8 cellular contexts compared by ENCODE assay signal in the genomic region with DNA sequence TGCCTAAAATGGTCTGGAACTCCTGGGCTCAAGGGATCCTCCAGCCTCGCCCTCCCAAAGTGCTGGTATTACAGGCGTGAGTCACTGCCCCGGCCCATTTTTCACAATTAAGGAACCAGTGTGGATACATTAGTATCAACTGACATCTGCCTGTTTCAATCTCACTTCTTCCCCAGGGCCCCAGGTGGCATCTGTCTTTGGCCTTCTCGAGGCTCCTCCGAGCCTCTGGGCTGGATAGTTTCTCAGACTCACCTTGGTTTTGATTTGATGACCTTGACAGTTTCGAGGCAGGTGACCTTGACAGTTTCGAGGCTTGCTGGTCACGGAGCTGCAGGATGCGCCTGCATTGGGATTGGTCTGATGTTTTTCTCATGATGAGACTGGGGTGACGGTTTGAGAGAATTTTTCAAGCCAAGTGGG. TPM values are rescaled to one million over a fixed set of nuclear protein-coding genes. Genes with fewer than 3 reads are reported as not detected.
DNase-seq lines count a peak whose midpoint lies in the region; ATAC-seq and TF ChIP-seq lines count a peak whose summit lies in the region.

No MANE protein-coding gene starts in this region.

- no peaks in the 10 kb centered on the region for H3K36me3 Mint-ChIP-seq in activated CD4-positive, alpha-beta T cell treated with anti-CD3 and anti-CD28 coated beads, Interleukin-2, amount 10 ng/mL, durations not matched to agents 24 days and 14 days (ENCODE audit: low read depth)
- no peaks in the 10 kb centered on the region for H3K36me3 Mint-ChIP-seq in activated CD4-positive, alpha-beta T cell treated with anti-CD3 and anti-CD28 coated beads for 36 hours (ENCODE audit: low read depth)
- no peaks in the 10 kb centered on the region for H3K36me3 Mint-ChIP-seq in stimulated activated memory B cell treated with anti-CD40 and anti-IgM and Interleukin-4, amounts not matched to agents 10 μg/mL and 1 μg/mL and 100 μg/mL, for 72 hours

- no peak overlapping the region for H3K27ac Mint-ChIP-seq in activated CD4-positive, alpha-beta T cell treated with anti-CD3 and anti-CD28 coated beads, Interleukin-2, amount 10 ng/mL, durations not matched to agents 24 days and 14 days
- H3K27ac Mint-ChIP-seq in activated CD4-positive, alpha-beta T cell treated with anti-CD3 and anti-CD28 coated beads for 36 hours, result no peak overlapping the region
- H3K27ac Mint-ChIP-seq in stimulated activated memory B cell treated with anti-CD40 and anti-IgM and Interleukin-4, amounts not matched to agents 10 μg/mL and 1 μg/mL and 100 μg/mL, for 72 hours, result peak overlapping the region; percentile 50

- peak overlapping the region; percentile 66 for H3K4me3 Mint-ChIP-seq in activated CD4-positive, alpha-beta T cell treated with anti-CD3 and anti-CD28 coated beads, Interleukin-2, amount 10 ng/mL, durations not matched to agents 24 days and 14 days
- H3K4me3 Mint-ChIP-seq in activated CD4-positive, alpha-beta T cell treated with anti-CD3 and anti-CD28 coated beads for 36 hours, result no peak overlapping the region
- peak overlapping the region; percentile 46 for H3K4me3 Mint-ChIP-seq in stimulated activated memory B cell treated with anti-CD40 and anti-IgM and Interleukin-4, amounts not matched to agents 10 μg/mL and 1 μg/mL and 100 μg/mL, for 72 hours

- intact Hi-C loops in activated CD4-positive, alpha-beta T cell treated with anti-CD3 and anti-CD28 coated beads, Interleukin-2, amount 10 ng/mL, durations not matched to agents 24 days and 14 days (cut with micrococcal nuclease), result no loop called here
- intact Hi-C loops in activated CD4-positive, alpha-beta T cell treated with anti-CD3 and anti-CD28 coated beads for 36 hours (cut with DNase I, micrococcal nuclease), result no loop called here
- intact Hi-C loops in breast epithelium (cut with DNase I; ENCODE audit: low total_unique reads), result no loop called here

- no peak for TF ChIP-seq POLR2A in breast epithelium (IDR thresholded peaks at IDR 0.05)

- H3K27me3 Mint-ChIP-seq in activated CD4-positive, alpha-beta T cell treated with anti-CD3 and anti-CD28 coated beads, Interleukin-2, amount 10 ng/mL, durations not matched to agents 24 days and 14 days, result peaks cover 17% of the 10 kb centered on the region
- no peaks in the 10 kb centered on the region for H3K27me3 Mint-ChIP-seq in activated CD4-positive, alpha-beta T cell treated with anti-CD3 and anti-CD28 coated beads for 36 hours
- H3K27me3 Mint-ChIP-seq in stimulated activated memory B cell treated with anti-CD40 and anti-IgM and Interleukin-4, amounts not matched to agents 10 μg/mL and 1 μg/mL and 100 μg/mL, for 72 hours, result peaks cover 7% of the 10 kb centered on the region

- H3K9me3 ChIP-seq in breast epithelium, result no peaks in the 10 kb centered on the region

- CTCF ChIA-PET in activated CD4-positive, alpha-beta T cell treated with anti-CD3 and anti-CD28 coated beads for 36 hours (lab: Charles Lee), result interaction anchor here (1.4 kb wide), 1 partner anchor 11 kb away, joined by 3 read pairs; no protein-coding TSS in a partner anchor

- no peaks in the 10 kb centered on the region for H3K9me3 Mint-ChIP-seq in activated CD4-positive, alpha-beta T cell treated with anti-CD3 and anti-CD28 coated beads, Interleukin-2, amount 10 ng/mL, durations not matched to agents 24 days and 14 days
- peaks cover 3% of the 10 kb centered on the region for H3K9me3 Mint-ChIP-seq in activated CD4-positive, alpha-beta T cell treated with anti-CD3 and anti-CD28 coated beads for 36 hours (ENCODE audit: low read depth)
- peaks cover 3% of the 10 kb centered on the region for H3K9me3 Mint-ChIP-seq in stimulated activated memory B cell treated with anti-CD40 and anti-IgM and Interleukin-4, amounts not matched to agents 10 μg/mL and 1 μg/mL and 100 μg/mL, for 72 hours

- peaks cover 3 to 13% of the 10 kb centered on the region in 2 donors for H3K4me1 ChIP-seq in breast epithelium

- no peak for ATAC-seq in activated CD4-positive, alpha-beta T cell treated with anti-CD3 and anti-CD28 coated beads for 36 hours
- ATAC-seq in stimulated activated memory B cell treated with anti-CD40 and anti-IgM and Interleukin-4, amounts not matched to agents 10 μg/mL and 1 μg/mL and 100 μg/mL, for 72 hours, result no peak
- no peak for ATAC-seq in HG03442 (IDR thresholded peaks at IDR 0.05; ENCODE audit: unreplicated experiment)

- H3K36me3 ChIP-seq in breast epithelium, result no peaks in the 10 kb centered on the region

- no peak for DNase-seq in activated CD4-positive, alpha-beta T cell treated with anti-CD3 and anti-CD28 coated beads, Interleukin-2, amount 10 ng/mL, durations not matched to agents 24 days and 14 days
- no peak for DNase-seq in activated CD4-positive, alpha-beta T cell treated with anti-CD3 and anti-CD28 coated beads for 36 hours
- no peak for DNase-seq in Jurkat, Clone E6-1 (ENCODE audit: low read depth, low spot score)
- DNase-seq in breast epithelium (ENCODE audit: low spot score in 2 of 2), result no peak
- DNase-seq in AG08395 (ENCODE audit: low spot score), result no peak
- DNase-seq in NCI-H146 treated with DMSO at 0.1 percent for 48 hours (lab: John Stamatoyannopoulos, UW; ENCODE audit: unreplicated experiment), result no peak

- POLR2A ChIA-PET in activated CD4-positive, alpha-beta T cell treated with anti-CD3 and anti-CD28 coated beads for 36 hours (lab: Charles Lee), result no interaction called here

- peak overlapping the region; percentile 44 to 62 for H3K27ac ChIP-seq in breast epithelium

- H3K4me1 Mint-ChIP-seq in activated CD4-positive, alpha-beta T cell treated with anti-CD3 and anti-CD28 coated beads, Interleukin-2, amount 10 ng/mL, durations not matched to agents 24 days and 14 days, result peaks cover 13% of the 10 kb centered on the region
- H3K4me1 Mint-ChIP-seq in activated CD4-positive, alpha-beta T cell treated with anti-CD3 and anti-CD28 coated beads for 36 hours, result peaks cover 21% of the 10 kb centered on the region
- H3K4me1 Mint-ChIP-seq in stimulated activated memory B cell treated with anti-CD40 and anti-IgM and Interleukin-4, amounts not matched to agents 10 μg/mL and 1 μg/mL and 100 μg/mL, for 72 hours, result peaks cover 27% of the 10 kb centered on the region

- H3K27me3 ChIP-seq in breast epithelium, result no peaks in the 10 kb centered on the region

- no peak for TF ChIP-seq CTCF in breast epithelium (IDR thresholded peaks at IDR 0.05)

- H3K4me3 ChIP-seq in Jurkat, Clone E6-1 (ENCODE audit: low read length), result peak overlapping the region; percentile 34
- peak overlapping the region in 1 of 3 donors; percentile 1 for H3K4me3 ChIP-seq in breast epithelium

RNA-seq across cellular contexts. Expression of a gene that starts 41.0 kb away (rescaled TPM):
- total RNA-seq in activated CD4-positive, alpha-beta T cell treated with anti-CD3 and anti-CD28 coated beads, Interleukin-2, amount 10 ng/mL, durations not matched to agents 24 days and 14 days, result 125 and 128 TPM in 2 replicates
- 100 to 1,000 TPM; 103 to 115 TPM for total RNA-seq in activated CD4-positive, alpha-beta T cell treated with anti-CD3 and anti-CD28 coated beads for 36 hours
- 50.1 TPM for polyA plus RNA-seq in Jurkat, Clone E6-1 (2012; ENCODE audit: insufficient read depth, insufficient read length)
- total RNA-seq in breast epithelium, result 10 to 100 TPM; 58.4 to 83.9 (median 71.7) TPM
